ENCODE assay signal across 15 cellular contexts in genomic region chr12:11795192-11795909, GRCh38.
DNase-seq lines count a peak whose midpoint lies in the region; ATAC-seq and TF ChIP-seq lines count a peak whose summit lies in the region.
"Had no signal": no experiment of that assay in that cellular context is flagged by ENCODE, and none has a peak within 500 bp of the region (broad histone marks: within the 10 kb centered on the region; RNA-seq: fewer than 3 reads in every experiment).

No MANE protein-coding gene starts in this region.

- no peak for TF ChIP-seq CTCF in adrenal gland (IDR thresholded peaks at IDR 0.05)
- TF ChIP-seq CTCF in lung (IDR thresholded peaks at IDR 0.05; ENCODE audit: control extremely low read depth, extremely low read depth) = no peak

- peak in 1 of 2 donors; percentile 15 for TF ChIP-seq POLR2A in adrenal gland (IDR thresholded peaks at IDR 0.05)

- no peak for ATAC-seq in lung (ENCODE audit: insufficient read depth, low FRiP score)
- no peak for ATAC-seq in HG02642 (IDR thresholded peaks at IDR 0.05; ENCODE audit: poor library complexity, unreplicated experiment)
- no peak for ATAC-seq in HG02973 (IDR thresholded peaks at IDR 0.05; ENCODE audit: unreplicated experiment)
- no peak for ATAC-seq in GM19455 (IDR thresholded peaks at IDR 0.05; ENCODE audit: unreplicated experiment)

- H3K27ac ChIP-seq in KOPT-K1 (ENCODE audit: low read depth, low read length, poor library complexity, severe bottlenecking) (peak overlapping the region; percentile 97), adrenal gland (peak overlapping the region; percentile 5 to 58 (median 23)), lung (ENCODE audit: low read depth in 1 of 2, low read length in 1 of 2) (peak overlapping the region; percentile 5 to 55), thymus (ENCODE audit: low read depth) (peak overlapping the region; percentile 15)

- WGBS in adrenal gland, 4 donors = 38 to 46% (median 39%) methylated on average over 7 to 8 of the region's 8 CpGs
- 64 to 69% methylated on average over 8 of the region's 8 CpGs for WGBS in lung, 2 donors
- 85% methylated on average over 8 of the region's 8 CpGs for WGBS in thymus

- intact Hi-C loops in adrenal gland (cut with DNase I) = no loop called here

- H3K4me1 ChIP-seq in adrenal gland (replicated peaks in 1 of 2) = peaks cover 29 to 62% of the 10 kb centered on the region in 2 donors
- H3K4me1 ChIP-seq in lung (ENCODE audit: control insufficient read depth in 2 of 2, insufficient read depth in 2 of 2, low read length in 2 of 2) = peaks cover 16 to 39% of the 10 kb centered on the region in 2 donors
- peaks cover 35% of the 10 kb centered on the region for H3K4me1 ChIP-seq in thymus (ENCODE audit: control insufficient read depth, insufficient read depth, low read length)

- H3K4me3 ChIP-seq in adrenal gland = no peak overlapping the region
- H3K4me3 ChIP-seq in lung = no peak overlapping the region
- no peak overlapping the region for H3K4me3 ChIP-seq in thymus (ENCODE audit: low read length)

- H3K9me3 ChIP-seq in KOPT-K1 (ENCODE audit: insufficient read depth, low read length, poor library complexity, severe bottlenecking) = no peaks in the 10 kb centered on the region
- no peaks in the 10 kb centered on the region for H3K9me3 ChIP-seq in adrenal gland (replicated peaks in 1 of 3)
- H3K9me3 ChIP-seq in lung (ENCODE audit: control insufficient read depth in 2 of 2, insufficient read depth in 1 of 2, low read length in 1 of 2) = no peaks in the 10 kb centered on the region
- no peaks in the 10 kb centered on the region for H3K9me3 ChIP-seq in thymus (ENCODE audit: control insufficient read depth)

- DNase-seq in adrenal gland = peak; percentile 53 to 75 (median 64)
- DNase-seq in lung (ENCODE audit: low spot score) = no peak
- DNase-seq: activated CD4-positive, alpha-beta memory T cell treated with anti-CD3 and anti-CD28 coated beads, Interleukin-2, amount 10 ng/mL, durations not matched to agents 7 days and 5 days; activated naive CD8-positive, alpha-beta T cell treated with anti-CD3 and anti-CD28 coated beads, Interleukin-2, amount 10 ng/mL, durations not matched to agents 7 days and 5 days; DMS79; effector memory CD4-positive, alpha-beta T cell; NCI-H510A; nephron progenitor cell; stimulated activated CD4-positive, alpha-beta T cell treated with anti-CD3 and anti-CD28 coated beads, Interleukin-2, amount 100 ng/mL, for 24 hours; T-helper 1 cell had no signal

- H3K27me3 ChIP-seq in adrenal gland (no peaks in the 10 kb centered on the region), lung (ENCODE audit: control insufficient read depth, insufficient read depth) (no peaks in the 10 kb centered on the region), thymus (ENCODE audit: control insufficient read depth, insufficient read depth) (no peaks in the 10 kb centered on the region)

- peaks cover 5% of the 10 kb centered on the region for H3K36me3 ChIP-seq in KOPT-K1 (ENCODE audit: insufficient read depth, low read length)
- H3K36me3 ChIP-seq in adrenal gland (replicated peaks in 1 of 2) = no peaks in the 10 kb centered on the region
- H3K36me3 ChIP-seq in lung (ENCODE audit: control insufficient read depth in 2 of 2, insufficient read depth in 2 of 2, low read length in 2 of 2) = peaks cover 0 to 3% of the 10 kb centered on the region in 2 donors
- H3K36me3 ChIP-seq in thymus (ENCODE audit: control insufficient read depth, insufficient read depth) = peaks cover 16% of the 10 kb centered on the region

Comparison
In these comparisons a context has a peak if more than half of its experiments do, and no peak if none do; other contexts are left out.
1. H3K27ac ChIP-seq: peak in every context shown above with its lines; median percentile 97 in KOPT-K1; 30 in lung; 23 in adrenal gland; 15 in thymus.